ENCODE assay signal across 1 cellular context in the genomic region with DNA sequence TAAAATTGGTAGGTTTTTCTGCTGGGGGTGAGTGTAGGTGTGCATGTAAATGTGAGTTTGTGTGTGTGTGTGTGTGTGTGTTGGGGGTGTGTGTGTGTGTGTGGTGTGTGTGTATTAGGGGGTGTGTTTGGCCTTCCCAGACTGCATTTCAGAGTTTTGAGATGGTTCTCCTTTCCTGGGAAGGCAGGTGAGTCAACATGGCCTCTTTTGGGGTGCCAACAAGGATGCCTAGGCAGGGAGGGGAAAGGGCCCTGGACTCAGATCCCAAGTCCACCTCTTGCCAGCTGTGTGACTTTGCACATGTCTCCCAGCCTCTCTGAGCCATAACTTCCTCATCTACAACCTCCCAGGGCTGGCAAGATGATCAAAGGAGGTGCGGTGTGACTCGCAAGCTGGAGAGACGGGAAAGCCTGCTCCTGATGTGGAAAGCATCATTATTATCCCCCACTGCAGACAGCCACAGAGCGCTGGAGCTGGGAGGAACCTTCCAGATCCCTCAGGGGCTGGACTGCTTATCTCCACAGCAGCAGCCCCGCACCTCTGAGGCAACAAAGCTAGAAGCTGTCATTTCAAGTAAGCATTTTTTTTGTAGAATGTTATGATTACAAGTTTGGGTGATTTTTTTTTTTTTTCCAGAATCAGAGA.
TF ChIP-seq lines count a peak whose summit lies in the region.

No MANE protein-coding gene starts in this region.

TF ChIP-seq in K562, 482 proteins besides CTCF, POLR2A, EP300 and RAD21 (continued from another document and continues in another):
- TF ChIP-seq, protein P1, sequence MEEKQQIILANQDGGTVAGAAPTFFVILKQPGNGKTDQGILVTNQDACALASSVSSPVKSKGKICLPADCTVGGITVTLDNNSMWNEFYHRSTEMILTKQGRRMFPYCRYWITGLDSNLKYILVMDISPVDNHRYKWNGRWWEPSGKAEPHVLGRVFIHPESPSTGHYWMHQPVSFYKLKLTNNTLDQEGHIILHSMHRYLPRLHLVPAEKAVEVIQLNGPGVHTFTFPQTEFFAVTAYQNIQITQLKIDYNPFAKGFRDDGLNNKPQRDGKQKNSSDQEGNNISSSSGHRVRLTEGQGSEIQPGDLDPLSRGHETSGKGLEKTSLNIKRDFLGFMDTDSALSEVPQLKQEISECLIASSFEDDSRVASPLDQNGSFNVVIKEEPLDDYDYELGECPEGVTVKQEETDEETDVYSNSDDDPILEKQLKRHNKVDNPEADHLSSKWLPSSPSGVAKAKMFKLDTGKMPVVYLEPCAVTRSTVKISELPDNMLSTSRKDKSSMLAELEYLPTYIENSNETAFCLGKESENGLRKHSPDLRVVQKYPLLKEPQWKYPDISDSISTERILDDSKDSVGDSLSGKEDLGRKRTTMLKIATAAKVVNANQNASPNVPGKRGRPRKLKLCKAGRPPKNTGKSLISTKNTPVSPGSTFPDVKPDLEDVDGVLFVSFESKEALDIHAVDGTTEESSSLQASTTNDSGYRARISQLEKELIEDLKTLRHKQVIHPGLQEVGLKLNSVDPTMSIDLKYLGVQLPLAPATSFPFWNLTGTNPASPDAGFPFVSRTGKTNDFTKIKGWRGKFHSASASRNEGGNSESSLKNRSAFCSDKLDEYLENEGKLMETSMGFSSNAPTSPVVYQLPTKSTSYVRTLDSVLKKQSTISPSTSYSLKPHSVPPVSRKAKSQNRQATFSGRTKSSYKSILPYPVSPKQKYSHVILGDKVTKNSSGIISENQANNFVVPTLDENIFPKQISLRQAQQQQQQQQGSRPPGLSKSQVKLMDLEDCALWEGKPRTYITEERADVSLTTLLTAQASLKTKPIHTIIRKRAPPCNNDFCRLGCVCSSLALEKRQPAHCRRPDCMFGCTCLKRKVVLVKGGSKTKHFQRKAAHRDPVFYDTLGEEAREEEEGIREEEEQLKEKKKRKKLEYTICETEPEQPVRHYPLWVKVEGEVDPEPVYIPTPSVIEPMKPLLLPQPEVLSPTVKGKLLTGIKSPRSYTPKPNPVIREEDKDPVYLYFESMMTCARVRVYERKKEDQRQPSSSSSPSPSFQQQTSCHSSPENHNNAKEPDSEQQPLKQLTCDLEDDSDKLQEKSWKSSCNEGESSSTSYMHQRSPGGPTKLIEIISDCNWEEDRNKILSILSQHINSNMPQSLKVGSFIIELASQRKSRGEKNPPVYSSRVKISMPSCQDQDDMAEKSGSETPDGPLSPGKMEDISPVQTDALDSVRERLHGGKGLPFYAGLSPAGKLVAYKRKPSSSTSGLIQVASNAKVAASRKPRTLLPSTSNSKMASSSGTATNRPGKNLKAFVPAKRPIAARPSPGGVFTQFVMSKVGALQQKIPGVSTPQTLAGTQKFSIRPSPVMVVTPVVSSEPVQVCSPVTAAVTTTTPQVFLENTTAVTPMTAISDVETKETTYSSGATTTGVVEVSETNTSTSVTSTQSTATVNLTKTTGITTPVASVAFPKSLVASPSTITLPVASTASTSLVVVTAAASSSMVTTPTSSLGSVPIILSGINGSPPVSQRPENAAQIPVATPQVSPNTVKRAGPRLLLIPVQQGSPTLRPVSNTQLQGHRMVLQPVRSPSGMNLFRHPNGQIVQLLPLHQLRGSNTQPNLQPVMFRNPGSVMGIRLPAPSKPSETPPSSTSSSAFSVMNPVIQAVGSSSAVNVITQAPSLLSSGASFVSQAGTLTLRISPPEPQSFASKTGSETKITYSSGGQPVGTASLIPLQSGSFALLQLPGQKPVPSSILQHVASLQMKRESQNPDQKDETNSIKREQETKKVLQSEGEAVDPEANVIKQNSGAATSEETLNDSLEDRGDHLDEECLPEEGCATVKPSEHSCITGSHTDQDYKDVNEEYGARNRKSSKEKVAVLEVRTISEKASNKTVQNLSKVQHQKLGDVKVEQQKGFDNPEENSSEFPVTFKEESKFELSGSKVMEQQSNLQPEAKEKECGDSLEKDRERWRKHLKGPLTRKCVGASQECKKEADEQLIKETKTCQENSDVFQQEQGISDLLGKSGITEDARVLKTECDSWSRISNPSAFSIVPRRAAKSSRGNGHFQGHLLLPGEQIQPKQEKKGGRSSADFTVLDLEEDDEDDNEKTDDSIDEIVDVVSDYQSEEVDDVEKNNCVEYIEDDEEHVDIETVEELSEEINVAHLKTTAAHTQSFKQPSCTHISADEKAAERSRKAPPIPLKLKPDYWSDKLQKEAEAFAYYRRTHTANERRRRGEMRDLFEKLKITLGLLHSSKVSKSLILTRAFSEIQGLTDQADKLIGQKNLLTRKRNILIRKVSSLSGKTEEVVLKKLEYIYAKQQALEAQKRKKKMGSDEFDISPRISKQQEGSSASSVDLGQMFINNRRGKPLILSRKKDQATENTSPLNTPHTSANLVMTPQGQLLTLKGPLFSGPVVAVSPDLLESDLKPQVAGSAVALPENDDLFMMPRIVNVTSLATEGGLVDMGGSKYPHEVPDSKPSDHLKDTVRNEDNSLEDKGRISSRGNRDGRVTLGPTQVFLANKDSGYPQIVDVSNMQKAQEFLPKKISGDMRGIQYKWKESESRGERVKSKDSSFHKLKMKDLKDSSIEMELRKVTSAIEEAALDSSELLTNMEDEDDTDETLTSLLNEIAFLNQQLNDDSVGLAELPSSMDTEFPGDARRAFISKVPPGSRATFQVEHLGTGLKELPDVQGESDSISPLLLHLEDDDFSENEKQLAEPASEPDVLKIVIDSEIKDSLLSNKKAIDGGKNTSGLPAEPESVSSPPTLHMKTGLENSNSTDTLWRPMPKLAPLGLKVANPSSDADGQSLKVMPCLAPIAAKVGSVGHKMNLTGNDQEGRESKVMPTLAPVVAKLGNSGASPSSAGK (IDR thresholded peaks at IDR 0.05) = no peak
- TF ChIP-seq ZNF384 (IDR thresholded peaks at IDR 0.05; ENCODE audit: low read depth, low read length) (peak; percentile 82), TRIM24 (IDR thresholded peaks at IDR 0.05) (0 out of 4 replicates have a peak, but pooled peaks of 1 of the 2 experiments have one; percentile 54), FOXK2 (conservative IDR thresholded peaks at IDR 0.05 in 1 of 2, IDR thresholded peaks at IDR 0.05 in 1 of 2; ENCODE audit: low read depth in 2 of 2) (0 out of 4 replicates have a peak, but pooled peaks of 1 of the 2 experiments have one; percentile 18), RBM17 (IDR thresholded peaks at IDR 0.05; ENCODE audit: borderline replicate concordance, low read depth, low read length) (no peak), ELF4 (CRISPR knock-in tag; IDR thresholded peaks at IDR 0.05) (no peak), NCOA1 (IDR thresholded peaks at IDR 0.05; ENCODE audit: low read depth) (peak; percentile 30; the same call in 1 of the 2 replicates), DACH1 (IDR thresholded peaks at IDR 0.05; ENCODE audit: partially characterized antibody) (no peak), ZBTB8A (IDR thresholded peaks at IDR 0.05; ENCODE audit: partially characterized antibody) (no peak), MECOM (CRISPR knock-in tag; IDR thresholded peaks at IDR 0.05) (no peak), ZNF699 (CRISPR knock-in tag; IDR thresholded peaks at IDR 0.05; ENCODE audit: insufficient replicate concordance) (no peak), TOE1 (IDR thresholded peaks at IDR 0.05; ENCODE audit: borderline replicate concordance) (0 out of 2 replicates have a peak, but pooled peaks have one; percentile 19), TOE1 (CRISPR knock-in tag; IDR thresholded peaks at IDR 0.05; ENCODE audit: borderline replicate concordance, low read depth) (no peak), CBFA2T3 (IDR thresholded peaks at IDR 0.05) (peak; percentile 85), NUFIP1 (IDR thresholded peaks at IDR 0.05; ENCODE audit: partially characterized antibody) (no peak), CC2D1A (IDR thresholded peaks at IDR 0.05) (0 out of 2 replicates have a peak, but pooled peaks have one; percentile 11), CEBPB (tag; IDR thresholded peaks at IDR 0.05) (peak; percentile 68; the same call in 1 of the 2 replicates), ZC3H11A (IDR thresholded peaks at IDR 0.05; ENCODE audit: low read depth, low read length) (no peak), TEAD4 (IDR thresholded peaks at IDR 0.05; ENCODE audit: low read length) (peak; percentile 63), TEAD4 (CRISPR knock-in tag; IDR thresholded peaks at IDR 0.05; ENCODE audit: borderline replicate concordance) (no peak), BCOR (IDR thresholded peaks at IDR 0.05) (peak; percentile 97), KDM1A (IDR thresholded peaks at IDR 0.05) (peak; percentile 53 to 84; a peak in 3 of 4 replicates), SRSF9 (IDR thresholded peaks at IDR 0.05; ENCODE audit: borderline replicate concordance, low read depth, low read length) (no peak), TARDBP (IDR thresholded peaks at IDR 0.05) (no peak), MTA2 (IDR thresholded peaks at IDR 0.05; ENCODE audit: low read depth) (peak; percentile 49), DPF2 (IDR thresholded peaks at IDR 0.05) (peak; percentile 80), TBP (optimal IDR thresholded peaks at IDR 0.05; ENCODE audit: low read depth, low read length) (no peak), TCF3 (CRISPR knock-in tag; IDR thresholded peaks at IDR 0.05) (peak; percentile 84), ZBTB17 (CRISPR knock-in tag; IDR thresholded peaks at IDR 0.05) (no peak), MED1 (CRISPR knock-in tag; IDR thresholded peaks at IDR 0.05; ENCODE audit: borderline replicate concordance) (no peak), ZKSCAN3 (CRISPR knock-in tag; IDR thresholded peaks at IDR 0.05) (no peak), HDAC2 (IDR thresholded peaks at IDR 0.05) (peak; percentile 81; the same call in 1 of the 2 replicates), SMARCA4 (IDR thresholded peaks at IDR 0.05) (peak; percentile 74), CHD1 (IDR thresholded peaks at IDR 0.05; ENCODE audit: low read length) (no peak), NFE2 (IDR thresholded peaks at IDR 0.05; ENCODE audit: low read depth) (0 out of 2 replicates have a peak, but pooled peaks have one; percentile 9), RNF2 (IDR thresholded peaks at IDR 0.05) (no peak), CREM (IDR thresholded peaks at IDR 0.05; ENCODE audit: low read depth) (no peak), TAL1 (IDR thresholded peaks at IDR 0.05) (peak; percentile 73), POLR3A (IDR thresholded peaks at IDR 0.05; ENCODE audit: borderline replicate concordance, extremely low read depth, insufficient read depth, insufficient read length) (no peak), SOX6 (IDR thresholded peaks at IDR 0.05) (0 out of 2 replicates have a peak, but pooled peaks have one; percentile 56), CXXC5 (CRISPR knock-in tag; IDR thresholded peaks at IDR 0.05) (peak; percentile 50)
- TF ChIP-seq, protein P2, sequence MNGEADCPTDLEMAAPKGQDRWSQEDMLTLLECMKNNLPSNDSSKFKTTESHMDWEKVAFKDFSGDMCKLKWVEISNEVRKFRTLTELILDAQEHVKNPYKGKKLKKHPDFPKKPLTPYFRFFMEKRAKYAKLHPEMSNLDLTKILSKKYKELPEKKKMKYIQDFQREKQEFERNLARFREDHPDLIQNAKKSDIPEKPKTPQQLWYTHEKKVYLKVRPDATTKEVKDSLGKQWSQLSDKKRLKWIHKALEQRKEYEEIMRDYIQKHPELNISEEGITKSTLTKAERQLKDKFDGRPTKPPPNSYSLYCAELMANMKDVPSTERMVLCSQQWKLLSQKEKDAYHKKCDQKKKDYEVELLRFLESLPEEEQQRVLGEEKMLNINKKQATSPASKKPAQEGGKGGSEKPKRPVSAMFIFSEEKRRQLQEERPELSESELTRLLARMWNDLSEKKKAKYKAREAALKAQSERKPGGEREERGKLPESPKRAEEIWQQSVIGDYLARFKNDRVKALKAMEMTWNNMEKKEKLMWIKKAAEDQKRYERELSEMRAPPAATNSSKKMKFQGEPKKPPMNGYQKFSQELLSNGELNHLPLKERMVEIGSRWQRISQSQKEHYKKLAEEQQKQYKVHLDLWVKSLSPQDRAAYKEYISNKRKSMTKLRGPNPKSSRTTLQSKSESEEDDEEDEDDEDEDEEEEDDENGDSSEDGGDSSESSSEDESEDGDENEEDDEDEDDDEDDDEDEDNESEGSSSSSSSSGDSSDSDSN (IDR thresholded peaks at IDR 0.05; ENCODE audit: borderline replicate concordance in 1 of 2, low read depth in 2 of 2, low read length in 2 of 2) = peak; percentile 46 to 64; a peak in 1 of 4 replicates
- TF ChIP-seq, protein P3, sequence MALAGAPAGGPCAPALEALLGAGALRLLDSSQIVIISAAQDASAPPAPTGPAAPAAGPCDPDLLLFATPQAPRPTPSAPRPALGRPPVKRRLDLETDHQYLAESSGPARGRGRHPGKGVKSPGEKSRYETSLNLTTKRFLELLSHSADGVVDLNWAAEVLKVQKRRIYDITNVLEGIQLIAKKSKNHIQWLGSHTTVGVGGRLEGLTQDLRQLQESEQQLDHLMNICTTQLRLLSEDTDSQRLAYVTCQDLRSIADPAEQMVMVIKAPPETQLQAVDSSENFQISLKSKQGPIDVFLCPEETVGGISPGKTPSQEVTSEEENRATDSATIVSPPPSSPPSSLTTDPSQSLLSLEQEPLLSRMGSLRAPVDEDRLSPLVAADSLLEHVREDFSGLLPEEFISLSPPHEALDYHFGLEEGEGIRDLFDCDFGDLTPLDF (CRISPR knock-in tag; IDR thresholded peaks at IDR 0.05) = no peak
- TF ChIP-seq, protein P4, sequence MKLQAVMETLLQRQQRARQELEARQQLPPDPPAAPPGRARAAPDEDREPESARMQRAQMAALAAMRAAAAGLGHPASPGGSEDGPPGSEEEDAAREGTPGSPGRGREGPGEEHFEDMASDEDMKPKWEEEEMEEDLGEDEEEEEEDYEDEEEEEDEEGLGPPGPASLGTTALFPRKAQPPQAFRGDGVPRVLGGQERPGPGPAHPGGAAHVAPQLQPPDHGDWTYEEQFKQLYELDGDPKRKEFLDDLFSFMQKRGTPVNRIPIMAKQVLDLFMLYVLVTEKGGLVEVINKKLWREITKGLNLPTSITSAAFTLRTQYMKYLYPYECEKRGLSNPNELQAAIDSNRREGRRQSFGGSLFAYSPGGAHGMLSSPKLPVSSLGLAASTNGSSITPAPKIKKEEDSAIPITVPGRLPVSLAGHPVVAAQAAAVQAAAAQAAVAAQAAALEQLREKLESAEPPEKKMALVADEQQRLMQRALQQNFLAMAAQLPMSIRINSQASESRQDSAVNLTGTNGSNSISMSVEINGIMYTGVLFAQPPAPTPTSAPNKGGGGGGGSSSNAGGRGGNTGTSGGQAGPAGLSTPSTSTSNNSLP (IDR thresholded peaks at IDR 0.05; ENCODE audit: borderline replicate concordance, low read depth, low read length) = 0 out of 2 replicates have a peak, but pooled peaks have one; percentile 22
- TF ChIP-seq, protein P5, sequence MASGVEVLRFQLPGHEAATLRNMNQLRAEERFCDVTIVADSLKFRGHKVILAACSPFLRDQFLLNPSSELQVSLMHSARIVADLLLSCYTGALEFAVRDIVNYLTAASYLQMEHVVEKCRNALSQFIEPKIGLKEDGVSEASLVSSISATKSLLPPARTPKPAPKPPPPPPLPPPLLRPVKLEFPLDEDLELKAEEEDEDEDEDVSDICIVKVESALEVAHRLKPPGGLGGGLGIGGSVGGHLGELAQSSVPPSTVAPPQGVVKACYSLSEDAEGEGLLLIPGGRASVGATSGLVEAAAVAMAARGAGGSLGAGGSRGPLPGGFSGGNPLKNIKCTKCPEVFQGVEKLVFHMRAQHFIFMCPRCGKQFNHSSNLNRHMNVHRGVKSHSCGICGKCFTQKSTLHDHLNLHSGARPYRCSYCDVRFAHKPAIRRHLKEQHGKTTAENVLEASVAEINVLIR (CRISPR knock-in tag; IDR thresholded peaks at IDR 0.05) = no peak
- TF ChIP-seq, protein P6, sequence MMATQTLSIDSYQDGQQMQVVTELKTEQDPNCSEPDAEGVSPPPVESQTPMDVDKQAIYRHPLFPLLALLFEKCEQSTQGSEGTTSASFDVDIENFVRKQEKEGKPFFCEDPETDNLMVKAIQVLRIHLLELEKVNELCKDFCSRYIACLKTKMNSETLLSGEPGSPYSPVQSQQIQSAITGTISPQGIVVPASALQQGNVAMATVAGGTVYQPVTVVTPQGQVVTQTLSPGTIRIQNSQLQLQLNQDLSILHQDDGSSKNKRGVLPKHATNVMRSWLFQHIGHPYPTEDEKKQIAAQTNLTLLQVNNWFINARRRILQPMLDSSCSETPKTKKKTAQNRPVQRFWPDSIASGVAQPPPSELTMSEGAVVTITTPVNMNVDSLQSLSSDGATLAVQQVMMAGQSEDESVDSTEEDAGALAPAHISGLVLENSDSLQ (IDR thresholded peaks at IDR 0.05) = peak; percentile 62
